In the genomic region with DNA sequence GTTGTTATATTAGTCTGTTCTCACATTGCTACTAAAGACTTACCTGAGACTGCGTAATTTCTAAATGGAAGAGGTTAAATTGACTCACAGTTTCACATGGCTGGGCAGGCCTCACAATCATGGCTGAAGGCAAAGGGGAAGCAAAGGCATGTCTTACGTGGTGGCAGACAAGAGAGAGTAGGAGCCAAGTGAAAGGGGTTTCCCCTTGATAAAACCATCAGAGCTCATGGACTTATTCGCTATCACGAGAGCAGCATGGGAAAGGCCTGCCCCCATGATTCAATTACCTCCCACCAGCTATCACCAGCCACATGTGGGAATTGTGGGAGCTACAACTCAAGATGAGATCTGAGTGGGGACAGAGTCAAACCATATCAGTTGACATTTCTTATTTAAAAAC, we compare ENCODE assay signal across 23 cellular contexts.
DNase-seq lines count a peak whose midpoint lies in the region; ATAC-seq and TF ChIP-seq lines count a peak whose summit lies in the region.
"Had no signal": no experiment of that assay in that cellular context is flagged by ENCODE, and none has a peak within 500 bp of the region (broad histone marks: within the 10 kb centered on the region; RNA-seq: fewer than 3 reads in every experiment).

No MANE protein-coding gene starts in this region.

- H3K9me3 Mint-ChIP-seq in activated CD4-positive, alpha-beta T cell treated with anti-CD3 and anti-CD28 coated beads, Interleukin-2, amount 10 ng/mL, durations not matched to agents 24 days and 14 days, result peaks cover 7% of the 10 kb centered on the region
- H3K9me3 Mint-ChIP-seq in activated naive CD8-positive, alpha-beta T cell treated with anti-CD3 and anti-CD28 coated beads for 36 hours, result peaks cover 7% of the 10 kb centered on the region
- peaks cover 0 to 5% (median 0%) of the 10 kb centered on the region in 6 donors for H3K9me3 Mint-ChIP-seq in immature natural killer cell

- peak; percentile 55 for DNase-seq in activated CD4-positive, alpha-beta T cell treated with anti-CD3 and anti-CD28 coated beads, Interleukin-2, amount 10 ng/mL, durations not matched to agents 24 days and 14 days
- DNase-seq in activated CD4-positive, alpha-beta T cell treated with anti-CD3 and anti-CD28 coated beads, Interleukin-2, amount 50 U/mL, for 1 hour, result no peak
- DNase-seq in stimulated activated CD4-positive, alpha-beta T cell treated with anti-CD3 and anti-CD28 coated beads, Interleukin-15, amount 100 ng/mL, for 24 hours, result peak; percentile 8
- no peak for DNase-seq in stimulated activated CD4-positive, alpha-beta T cell treated with anti-CD3 and anti-CD28 coated beads, Interleukin-2, amount 100 ng/mL, for 48 hours
- peak; percentile 3 for DNase-seq in activated naive CD8-positive, alpha-beta T cell treated with anti-CD3 and anti-CD28 coated beads for 36 hours
- DNase-seq in immature natural killer cell, result no peak
- no peak for DNase-seq in hippocampal formation (lab: John Stamatoyannopoulos, UW)
- DNase-seq: activated naive CD4-positive, alpha-beta T cell; CD4-positive, CD25-positive, alpha-beta regulatory T cell; DMS79 treated with DMSO at 0.1 percent for 48 hours; GF-D8; lower lobe of right lung; NCI-H1436 treated with DMSO at 0.1 percent for 48 hours; NCI-H226; NCI-H69; occipital lobe; stimulated activated CD4-positive, alpha-beta T cell treated with anti-CD3 and anti-CD28 coated beads, Interleukin-12 subunit alpha, Interleukin-12 subunit beta, amount 100 ng/mL, for 4 hours; stimulated activated naive CD4-positive, alpha-beta T cell; T-helper 9 cell; upper lobe of left lung had no signal

- no peak overlapping the region for H3K4me3 Mint-ChIP-seq in activated CD4-positive, alpha-beta T cell treated with anti-CD3 and anti-CD28 coated beads, Interleukin-2, amount 10 ng/mL, durations not matched to agents 24 days and 14 days
- H3K4me3 Mint-ChIP-seq in activated naive CD8-positive, alpha-beta T cell treated with anti-CD3 and anti-CD28 coated beads for 36 hours, result no peak overlapping the region
- H3K4me3 Mint-ChIP-seq in immature natural killer cell, result peak overlapping the region in 1 of 5 donors; percentile 17
- H3K4me3 Mint-ChIP-seq: CD4-positive, CD25-positive, alpha-beta regulatory T cell; naive thymus-derived CD4-positive, alpha-beta T cell had no signal

- intact Hi-C loops in activated CD4-positive, alpha-beta T cell treated with anti-CD3 and anti-CD28 coated beads, Interleukin-2, amount 10 ng/mL, durations not matched to agents 24 days and 14 days (cut with micrococcal nuclease), result no loop called here

- no peaks in the 10 kb centered on the region for H3K27me3 Mint-ChIP-seq in activated CD4-positive, alpha-beta T cell treated with anti-CD3 and anti-CD28 coated beads, Interleukin-2, amount 10 ng/mL, durations not matched to agents 24 days and 14 days
- H3K27me3 Mint-ChIP-seq in activated naive CD8-positive, alpha-beta T cell treated with anti-CD3 and anti-CD28 coated beads for 36 hours, result peaks cover 3% of the 10 kb centered on the region
- no peaks in the 10 kb centered on the region for H3K27me3 Mint-ChIP-seq in immature natural killer cell (ENCODE audit: low read depth in 3 of 3)
- H3K27me3 Mint-ChIP-seq: CD4-positive, CD25-positive, alpha-beta regulatory T cell; naive thymus-derived CD4-positive, alpha-beta T cell had no signal

- no peak for ATAC-seq in GM18505 (IDR thresholded peaks at IDR 0.05; ENCODE audit: unreplicated experiment)
- ATAC-seq: lower lobe of right lung; naive thymus-derived CD4-positive, alpha-beta T cell; sciatic nerve had no signal

- no peak for TF ChIP-seq POLR2A in GM18505 (IDR thresholded peaks at IDR 0.05; ENCODE audit: borderline replicate concordance, extremely low read depth, insufficient read depth, insufficient read length)

- peak overlapping the region; percentile 58 for H3K27ac Mint-ChIP-seq in activated CD4-positive, alpha-beta T cell treated with anti-CD3 and anti-CD28 coated beads, Interleukin-2, amount 10 ng/mL, durations not matched to agents 24 days and 14 days
- no peak overlapping the region for H3K27ac Mint-ChIP-seq in activated naive CD8-positive, alpha-beta T cell treated with anti-CD3 and anti-CD28 coated beads for 36 hours
- H3K27ac Mint-ChIP-seq in immature natural killer cell, result peak overlapping the region in 2 of 6 donors; percentile 17 to 41
- H3K27ac Mint-ChIP-seq: CD4-positive, CD25-positive, alpha-beta regulatory T cell had no signal

- no peaks in the 10 kb centered on the region for H3K36me3 Mint-ChIP-seq in activated CD4-positive, alpha-beta T cell treated with anti-CD3 and anti-CD28 coated beads, Interleukin-2, amount 10 ng/mL, durations not matched to agents 24 days and 14 days (ENCODE audit: low read depth)
- H3K36me3 Mint-ChIP-seq in activated naive CD8-positive, alpha-beta T cell treated with anti-CD3 and anti-CD28 coated beads for 36 hours, result no peaks in the 10 kb centered on the region
- H3K36me3 Mint-ChIP-seq in immature natural killer cell, result peaks cover 0 to 3% (median 0%) of the 10 kb centered on the region in 3 donors
- H3K36me3 Mint-ChIP-seq: CD4-positive, CD25-positive, alpha-beta regulatory T cell; naive thymus-derived CD4-positive, alpha-beta T cell had no signal

- H3K4me1 Mint-ChIP-seq in activated CD4-positive, alpha-beta T cell treated with anti-CD3 and anti-CD28 coated beads, Interleukin-2, amount 10 ng/mL, durations not matched to agents 24 days and 14 days, result peaks cover 7% of the 10 kb centered on the region
- peaks cover 2% of the 10 kb centered on the region for H3K4me1 Mint-ChIP-seq in activated naive CD8-positive, alpha-beta T cell treated with anti-CD3 and anti-CD28 coated beads for 36 hours
- peaks cover 38 to 40% of the 10 kb centered on the region in 2 donors for H3K4me1 Mint-ChIP-seq in immature natural killer cell

Comparison
In these comparisons a context has a peak if more than half of its experiments do, and no peak if none do; other contexts are left out.
1. DNase-seq: peak in activated CD4-positive, alpha-beta T cell treated with anti-CD3 and anti-CD28 coated beads, Interleukin-2, amount 10 ng/mL, durations not matched to agents 24 days and 14 days (single experiment), stimulated activated CD4-positive, alpha-beta T cell treated with anti-CD3 and anti-CD28 coated beads, Interleukin-15, amount 100 ng/mL, for 24 hours (single experiment) and activated naive CD8-positive, alpha-beta T cell treated with anti-CD3 and anti-CD28 coated beads for 36 hours (single experiment); none in activated CD4-positive, alpha-beta T cell treated with anti-CD3 and anti-CD28 coated beads, Interleukin-2, amount 50 U/mL, for 1 hour (single experiment), stimulated activated CD4-positive, alpha-beta T cell treated with anti-CD3 and anti-CD28 coated beads, Interleukin-2, amount 100 ng/mL, for 48 hours (0 of 2), immature natural killer cell (0 of 3) and hippocampal formation (0 of 2).